1 cellular context compared by ENCODE assay signal in genomic region chr10:88898727-88899126, GRCh38.
TF ChIP-seq lines count a peak whose summit lies in the region.

No MANE protein-coding gene starts in this region.

TF ChIP-seq in GM23338, 12 proteins besides CTCF, POLR2A, EP300 and RAD21:
- TF ChIP-seq ZNF462 (CRISPR knock-in tag; IDR thresholded peaks at IDR 0.05) (no peak), REST (IDR thresholded peaks at IDR 0.05; ENCODE audit: unreplicated experiment) (no peak), ZNF331 (CRISPR knock-in tag; IDR thresholded peaks at IDR 0.05; ENCODE audit: low read depth) (no peak), ETS1 (IDR thresholded peaks at IDR 0.05) (no peak), NANOG (IDR thresholded peaks at IDR 0.05; ENCODE audit: borderline replicate concordance) (no peak), EZH2phosphoT487 (IDR thresholded peaks at IDR 0.05; ENCODE audit: unreplicated experiment) (no peak), CREB1 (CRISPR knock-in tag; IDR thresholded peaks at IDR 0.05; ENCODE audit: low read depth) (no peak), ZNF114 (CRISPR knock-in tag; IDR thresholded peaks at IDR 0.05) (no peak), POLR2AphosphoS5 (IDR thresholded peaks at IDR 0.05; ENCODE audit: low read depth) (no peak), EZH2 (IDR thresholded peaks at IDR 0.05; ENCODE audit: low read depth, unreplicated experiment) (no peak)
